In genomic region chr5:107864793-107865192, GRCh38 we compare ENCODE assay signal across 2 cellular contexts.
TF ChIP-seq lines count a peak whose summit lies in the region.

No MANE protein-coding gene starts in this region.

TF ChIP-seq in IMR-90, 13 proteins besides CTCF, POLR2A, EP300 and RAD21:
- TF ChIP-seq CEBPB (IDR thresholded peaks at IDR 0.05; ENCODE audit: low read depth, low read length) (0 out of 2 replicates have a peak, but pooled peaks have one; percentile 3), BHLHE40 (IDR thresholded peaks at IDR 0.05; ENCODE audit: low read depth, low read length) (no peak)

TF ChIP-seq in H1, 55 proteins besides CTCF, POLR2A, EP300 and RAD21:
- no peak for TF ChIP-seq USF2 (IDR thresholded peaks at IDR 0.05; ENCODE audit: low read length)
- no peak for TF ChIP-seq ASH2L (IDR thresholded peaks at IDR 0.05; ENCODE audit: low read length)
- no peak for TF ChIP-seq SRF (IDR thresholded peaks at IDR 0.05; ENCODE audit: low read depth, low read length)
- TF ChIP-seq JUN (IDR thresholded peaks at IDR 0.05; ENCODE audit: low read depth, low read length) = no peak
- no peak for TF ChIP-seq PHF8 (conservative IDR thresholded peaks at IDR 0.05; ENCODE audit: low read depth, low read length)
- no peak for TF ChIP-seq SIX5 (IDR thresholded peaks at IDR 0.05; ENCODE audit: low read depth, low read length)
- TF ChIP-seq CHD7 (IDR thresholded peaks at IDR 0.05; ENCODE audit: insufficient replicate concordance, low read length) = no peak
